ENCODE assay signal across 9 cellular contexts in genomic region chr3:128618398-128618726, GRCh38. TPM values are rescaled to one million over a fixed set of nuclear protein-coding genes. Genes with fewer than 3 reads are reported as not detected.
A peak's percentile ranks its signal among the peaks of the same experiment; 100 is the strongest.
DNase-seq lines count a peak whose midpoint lies in the region; ATAC-seq, FAIRE-seq and TF ChIP-seq lines count a peak whose summit lies in the region.
"Had no signal": no experiment of that assay in that cellular context is flagged by ENCODE, and none has a peak within 500 bp of the region (broad histone marks: within the 10 kb centered on the region; RNA-seq: fewer than 3 reads in every experiment).

No MANE protein-coding gene starts in this region.

- no peak for ATAC-seq in left ventricle myocardium superior
- no peak for ATAC-seq in lung (ENCODE audit: insufficient read depth, low FRiP score)
- no peak for ATAC-seq in upper lobe of right lung
- no peak for ATAC-seq in HG03442 (IDR thresholded peaks at IDR 0.05; ENCODE audit: unreplicated experiment)

- peaks cover 28% of the 10 kb centered on the region for H3K36me3 ChIP-seq in cardiac muscle cell
- peaks cover 23% of the 10 kb centered on the region for H3K36me3 ChIP-seq in astrocyte (ENCODE audit: insufficient read depth, low read length)
- peaks cover 12 to 28% of the 10 kb centered on the region in 2 donors for H3K36me3 ChIP-seq in lung (ENCODE audit: control insufficient read depth in 2 of 2, insufficient read depth in 2 of 2, low read length in 2 of 2)
- peaks cover 49% of the 10 kb centered on the region for H3K36me3 ChIP-seq in upper lobe of right lung

- H3K27ac Mint-ChIP-seq in astrocyte (ENCODE audit: unreplicated experiment): peak overlapping the region; percentile 58

- no peaks in the 10 kb centered on the region for H3K9me3 ChIP-seq in cardiac muscle cell (ENCODE audit: low read depth)
- H3K9me3 ChIP-seq in astrocyte (ENCODE audit: insufficient read depth, low read depth, low read length): no peaks in the 10 kb centered on the region
- H3K9me3 ChIP-seq in lung (ENCODE audit: control insufficient read depth in 2 of 2, insufficient read depth in 1 of 2, low read length in 1 of 2): no peaks in the 10 kb centered on the region
- no peaks in the 10 kb centered on the region for H3K9me3 ChIP-seq in upper lobe of right lung

- H3K27me3 ChIP-seq in cardiac muscle cell: no peaks in the 10 kb centered on the region
- no peaks in the 10 kb centered on the region for H3K27me3 ChIP-seq in astrocyte (ENCODE audit: insufficient read depth, low read length)
- H3K27me3 ChIP-seq in lung (ENCODE audit: control insufficient read depth, insufficient read depth): no peaks in the 10 kb centered on the region
- no peaks in the 10 kb centered on the region for H3K27me3 ChIP-seq in upper lobe of right lung

- H3K27ac ChIP-seq in cardiac muscle cell: peak overlapping the region; percentile 91
- H3K27ac ChIP-seq in astrocyte (ENCODE audit: low read depth, low read length): peak overlapping the region; percentile 71
- peak overlapping the region; percentile 76 to 89 for H3K27ac ChIP-seq in lung (ENCODE audit: low read depth in 1 of 2, low read length in 1 of 2)
- peak overlapping the region; percentile 83 for H3K27ac ChIP-seq in upper lobe of right lung

- H3K4me3 ChIP-seq in cardiac muscle cell (peak overlapping the region; percentile 73), astrocyte (ENCODE audit: insufficient read depth, low read depth, low read length) (peak overlapping the region; percentile 75), lung (peak overlapping the region; percentile 69), upper lobe of right lung (peak overlapping the region; percentile 78)

- H3K9me3 Mint-ChIP-seq in astrocyte (ENCODE audit: unreplicated experiment): no peaks in the 10 kb centered on the region

- peaks cover 14% of the 10 kb centered on the region for H3K36me3 Mint-ChIP-seq in astrocyte (ENCODE audit: low read depth, unreplicated experiment)

- TF ChIP-seq POLR2A in erythroblast (IDR thresholded peaks at IDR 0.05; ENCODE audit: low read length): no peak

- peak overlapping the region; percentile 60 for H2AFZ ChIP-seq in astrocyte (ENCODE audit: low read depth, low read length)

- peaks cover 6% of the 10 kb centered on the region for H3K4me1 ChIP-seq in cardiac muscle cell (ENCODE audit: low read depth)
- H3K4me1 ChIP-seq in astrocyte (ENCODE audit: insufficient read depth, low read length): peaks cover 29% of the 10 kb centered on the region
- H3K4me1 ChIP-seq in lung (ENCODE audit: control insufficient read depth in 2 of 2, insufficient read depth in 2 of 2, low read length in 2 of 2): peaks cover 6 to 14% of the 10 kb centered on the region in 2 donors
- H3K4me1 ChIP-seq in upper lobe of right lung: peaks cover 25% of the 10 kb centered on the region

- FAIRE-seq in astrocyte (lab: Jason Lieb, UNC): no peak
- FAIRE-seq: TTC549 had no signal

- peak overlapping the region; percentile 88 for H3K4me3 Mint-ChIP-seq in astrocyte (ENCODE audit: unreplicated experiment)

- H3K9ac ChIP-seq in astrocyte (ENCODE audit: low read length): peak overlapping the region; percentile 85

- 27 to 31% methylated on average over 5 of the region's 5 CpGs for WGBS in lung, 2 donors

- H4K20me1 ChIP-seq in astrocyte (ENCODE audit: insufficient read depth, low read length): peaks cover 69% of the 10 kb centered on the region

- H3K79me2 ChIP-seq in astrocyte (ENCODE audit: insufficient read depth, low read length): peaks cover 68% of the 10 kb centered on the region

- intact Hi-C loops in left ventricle myocardium superior (cut with micrococcal nuclease) (no loop called here), upper lobe of right lung (cut with DNase I) (no loop called here)

- DNase-seq in cardiac muscle cell (ENCODE audit: low read depth in 1 of 2, low spot score in 1 of 2): no peak
- no peak for DNase-seq in left ventricle myocardium superior
- no peak for DNase-seq in astrocyte (ENCODE audit: low read depth)
- no peak for DNase-seq in lung (ENCODE audit: low spot score)
- DNase-seq in upper lobe of right lung: no peak
- no peak for DNase-seq in NCI-H2029 treated with DMSO at 0.1 percent for 48 hours (lab: John Stamatoyannopoulos, UW)
- no peak for DNase-seq in erythroblast (lab: John Stamatoyannopoulos, UW)

- TF ChIP-seq CTCF in cardiac muscle cell (IDR thresholded peaks at IDR 0.05; ENCODE audit: low read depth, low read length) (no peak), astrocyte (IDR thresholded peaks at IDR 0.05; ENCODE audit: insufficient read depth, low read depth, low read length) (no peak), lung (IDR thresholded peaks at IDR 0.05; ENCODE audit: control extremely low read depth, extremely low read depth) (no peak), upper lobe of right lung (IDR thresholded peaks at IDR 0.05) (no peak)

- peaks cover 13% of the 10 kb centered on the region for H3K4me1 Mint-ChIP-seq in astrocyte (ENCODE audit: low read depth, unreplicated experiment)

- peak overlapping the region; percentile 91 for H3K4me2 ChIP-seq in astrocyte (ENCODE audit: low read length)

- no peaks in the 10 kb centered on the region for H3K27me3 Mint-ChIP-seq in astrocyte (ENCODE audit: low read depth, unreplicated experiment)

RNA-seq across cellular contexts. Expression of gene RPN1, which starts 32.3 kb away (rescaled TPM):
- total RNA-seq in cardiac muscle cell (202 and 283 TPM in 2 replicates), left ventricle myocardium superior (104 TPM), astrocyte (283 and 317 TPM in 2 replicates), lung (100 to 1,000 TPM; 158 to 288 TPM), upper lobe of right lung (215 TPM)
- polyA plus RNA-seq in cardiac muscle cell (241 and 328 TPM in 2 replicates), lung (100 to 1,000 TPM; 146 to 318 TPM)
